Comparison of ENCODE assay signal across 13 cellular contexts in genomic region chr9:133067813-133068212, GRCh38.
"Had no signal": no experiment of that assay in that cellular context is flagged by ENCODE, and none has a peak within 500 bp of the region (broad histone marks: within the 10 kb centered on the region; RNA-seq: fewer than 3 reads in every experiment).

No MANE protein-coding gene starts in this region.

- H3K27me3 ChIP-seq: gastrocnemius medialis, heart left ventricle had no signal

- H3K4me1 ChIP-seq: gastrocnemius medialis, heart left ventricle had no signal

- FAIRE-seq: astrocyte had no signal

- DNase-seq: activated CD4-positive, alpha-beta T cell treated with anti-CD3 and anti-CD28 coated beads for 1 hour; activated CD8-positive, alpha-beta memory T cell treated with anti-CD3 and anti-CD28 coated beads for 24 hours; activated CD8-positive, alpha-beta memory T cell treated with anti-CD3 and anti-CD28 coated beads, Interleukin-2, amount 50 U/mL, for 48 hours; activated gamma-delta T cell; activated T-cell treated with anti-CD3 and anti-CD28 coated beads, Interleukin-2, amount 50 U/mL, for 48 hours; effector memory CD8-positive, alpha-beta T cell; erythroblast; gastrocnemius medialis; heart left ventricle; natural killer cell; nucleus accumbens; stimulated activated naive B cell treated with anti-CD40 and anti-IgM and Interleukin-4, amounts not matched to agents 10 μg/mL and 1 μg/mL and 100 μg/mL, for 72 hours had no signal

- H3K36me3 ChIP-seq: heart left ventricle had no signal

- H3K27ac ChIP-seq: gastrocnemius medialis, heart left ventricle had no signal

- H3K9me3 ChIP-seq: gastrocnemius medialis, heart left ventricle had no signal

- H3K4me3 ChIP-seq: gastrocnemius medialis, heart left ventricle had no signal
